8 cellular contexts compared by ENCODE assay signal in genomic region chr2:71453404-71454220, GRCh38. TPM values are rescaled to one million over a fixed set of nuclear protein-coding genes. Genes with fewer than 3 reads are reported as not detected.
DNase-seq lines count a peak whose midpoint lies in the region; ATAC-seq and TF ChIP-seq lines count a peak whose summit lies in the region.

Gene DYSF (plus strand): TSS chr2:71453561.

- POLR2A ChIA-PET in activated CD8-positive, alpha-beta T cell treated with anti-CD3 and anti-CD28 coated beads for 36 hours (lab: Charles Lee): no interaction called here

- H4K20me1 ChIP-seq in osteoblast (ENCODE audit: insufficient read depth, low read length): no peaks in the 10 kb centered on the region

- no peaks in the 10 kb centered on the region for H3K36me3 Mint-ChIP-seq in activated CD8-positive, alpha-beta T cell treated with anti-CD3 and anti-CD28 coated beads for 36 hours (ENCODE audit: low read depth)

- no peaks in the 10 kb centered on the region for H3K9me3 ChIP-seq in osteoblast (ENCODE audit: low read depth, low read length)

- peak within 1 kb of the TSS; percentile 72 for H2AFZ ChIP-seq in osteoblast (ENCODE audit: low read length)

- no peaks in the 10 kb centered on the region for H3K9me3 Mint-ChIP-seq in activated CD8-positive, alpha-beta T cell treated with anti-CD3 and anti-CD28 coated beads for 36 hours

- H3K4me1 ChIP-seq in osteoblast (ENCODE audit: insufficient read depth, low read length): peaks cover 16% of the 10 kb centered on the region

- H3K27ac ChIP-seq in osteoblast (ENCODE audit: low read depth, low read length): no peak within 1 kb of the TSS

- no peak for TF ChIP-seq CTCF in activated CD8-positive, alpha-beta T cell treated with anti-CD3 and anti-CD28 coated beads for 36 hours (IDR thresholded peaks at IDR 0.05)
- no peak for TF ChIP-seq CTCF in osteoblast (IDR thresholded peaks at IDR 0.05; ENCODE audit: extremely low read depth, low read depth, low read length)

- no peaks in the 10 kb centered on the region for H3K36me3 ChIP-seq in osteoblast (ENCODE audit: insufficient read depth, low read length)

- DNase-seq in activated gamma-delta T cell (lab: John Stamatoyannopoulos, UW): peak; percentile 12
- DNase-seq in activated gamma-delta T cell treated with Interleukin-2 at 50 U/mL for 16 hours: no peak
- peak; percentile 20 for DNase-seq in activated CD8-positive, alpha-beta T cell treated with anti-CD3 and anti-CD28 coated beads for 36 hours
- DNase-seq in head of caudate nucleus: peak in 41 of 42 donors; percentile 13 to 84 (median 56)
- DNase-seq in osteoblast (ENCODE audit: insufficient read length, low spot score, missing footprints): peak; percentile 91
- no peak for DNase-seq in KBM-7
- DNase-seq in NCI-H187 treated with DMSO at 0.1 percent for 48 hours (lab: John Stamatoyannopoulos, UW): no peak
- no peak for DNase-seq in H4 (ENCODE audit: low spot score)

- H3K79me2 ChIP-seq in osteoblast (ENCODE audit: insufficient read depth, low read length): no peaks in the 10 kb centered on the region

- intact Hi-C loops in activated CD8-positive, alpha-beta T cell treated with anti-CD3 and anti-CD28 coated beads for 36 hours (cut with micrococcal nuclease): no loop called here
- intact Hi-C loops in head of caudate nucleus (cut with DNase I): no loop called here

- peak within 1 kb of the TSS; percentile 70 for H3K4me2 ChIP-seq in osteoblast (ENCODE audit: insufficient read depth, low read length)

- H3K27me3 Mint-ChIP-seq in activated CD8-positive, alpha-beta T cell treated with anti-CD3 and anti-CD28 coated beads for 36 hours: peaks cover 25% of the 10 kb centered on the region

- H3K27me3 ChIP-seq in osteoblast (ENCODE audit: insufficient read depth, low read length): peaks cover 20% of the 10 kb centered on the region

- peak within 1 kb of the TSS; percentile 28 for H3K4me3 Mint-ChIP-seq in activated CD8-positive, alpha-beta T cell treated with anti-CD3 and anti-CD28 coated beads for 36 hours

- peaks cover 17% of the 10 kb centered on the region for H3K4me1 Mint-ChIP-seq in activated CD8-positive, alpha-beta T cell treated with anti-CD3 and anti-CD28 coated beads for 36 hours (ENCODE audit: low read depth)

- CTCF ChIA-PET in activated CD8-positive, alpha-beta T cell treated with anti-CD3 and anti-CD28 coated beads for 36 hours (lab: Charles Lee): interaction anchor here (0.9 to 2.4 kb wide), 6 partner anchors 7 to 154 kb away, joined by 3 to 8 read pairs (median 4); no protein-coding TSS in a partner anchor

- no peak within 1 kb of the TSS for H3K27ac Mint-ChIP-seq in activated CD8-positive, alpha-beta T cell treated with anti-CD3 and anti-CD28 coated beads for 36 hours

- in situ Hi-C loops in KBM-7 (cut with MboI; ENCODE audit: low pct_unique_long_range_greater_than_20kb, low sequenced_read_pairs): no loop called here

- H3K4me3 ChIP-seq in osteoblast (ENCODE audit: insufficient read depth, low read length): peak within 1 kb of the TSS; percentile 65

- peak; percentile 19 for ATAC-seq in activated CD8-positive, alpha-beta T cell treated with anti-CD3 and anti-CD28 coated beads for 36 hours

RNA-seq across cellular contexts. Expression of gene DYSF, which starts in this region (rescaled TPM):
- 1 to 10 TPM; 3.5 to 3.8 TPM for total RNA-seq in activated CD8-positive, alpha-beta T cell treated with anti-CD3 and anti-CD28 coated beads for 36 hours
- 2.7 and 4.3 TPM in 2 replicates for total RNA-seq in osteoblast
- total RNA-seq in H4 (2014; rRNA removed; shearing (Covaris generic)): 0.37 and 0.43 TPM in 2 replicates

Comparison
In these comparisons a context has a peak if more than half of its experiments do, and no peak if none do; other contexts are left out.
1. DNase-seq: peak in activated gamma-delta T cell (single experiment), activated CD8-positive, alpha-beta T cell treated with anti-CD3 and anti-CD28 coated beads for 36 hours (single experiment), head of caudate nucleus (41 of 42) and osteoblast (single experiment); none in activated gamma-delta T cell treated with Interleukin-2 at 50 U/mL for 16 hours (single experiment), KBM-7 (single experiment), NCI-H187 treated with DMSO at 0.1 percent for 48 hours (single experiment) and H4 (single experiment).